ENCODE assay signal across 16 cellular contexts in genomic region chr1:222829868-222830267, GRCh38. TPM values are rescaled to one million over a fixed set of nuclear protein-coding genes. Genes with fewer than 3 reads are reported as not detected.
DNase-seq lines count a peak whose midpoint lies in the region; ATAC-seq, FAIRE-seq and TF ChIP-seq lines count a peak whose summit lies in the region.
"Had no signal": no experiment of that assay in that cellular context is flagged by ENCODE, and none has a peak within 500 bp of the region (broad histone marks: within the 10 kb centered on the region; RNA-seq: fewer than 3 reads in every experiment).

No MANE protein-coding gene starts in this region.

- peak in 3 of 4 donors; percentile 64 to 78 (median 72) for ATAC-seq in pancreas
- ATAC-seq: stimulated activated naive B cell treated with anti-CD40 and anti-IgM and Interleukin-4, amounts not matched to agents 10 μg/mL and 1 μg/mL and 100 μg/mL, for 72 hours had no signal

- H3K4me3 ChIP-seq in SK-N-MC (no peak overlapping the region), fibroblast of the aortic adventitia (ENCODE audit: low read depth, low read length) (no peak overlapping the region), pancreas (no peak overlapping the region)
- H3K4me3 ChIP-seq: prostate gland had no signal

- no peak overlapping the region for H3K9ac ChIP-seq in SK-N-MC (ENCODE audit: insufficient read length)

- TF ChIP-seq CTCF in fibroblast of the aortic adventitia (IDR thresholded peaks at IDR 0.05; ENCODE audit: insufficient read depth, low read length) (no peak), pancreas (IDR thresholded peaks at IDR 0.05) (no peak)

- H3K27me3 ChIP-seq in pancreas: no peaks in the 10 kb centered on the region

- H3K4me1 ChIP-seq in pancreas: peaks cover 0 to 17% (median 6%) of the 10 kb centered on the region in 3 donors
- H3K4me1 ChIP-seq: prostate gland had no signal

- DNase-seq in COLO829 (ENCODE audit: low spot score) (peak; percentile 92), SK-N-MC (ENCODE audit: low read depth, low spot score) (no peak), fibroblast of the aortic adventitia (ENCODE audit: low read depth) (peak; percentile 88), pancreas (no peak), NCI-H2029 (lab: John Stamatoyannopoulos, UW) (no peak), NCI-H1417 (lab: John Stamatoyannopoulos, UW) (no peak), cerebellum (ENCODE audit: low spot score) (no peak)
- no peak for DNase-seq in stimulated activated CD4-positive, alpha-beta T cell treated with anti-CD3 and anti-CD28 coated beads, Interleukin-4, amount 100 ng/mL, for 24 hours
- DNase-seq: activated effector memory CD4-positive, alpha-beta T cell treated with Interleukin-2 at 50 U/mL for 16 hours; CD4-positive, CD25-positive, alpha-beta regulatory T cell; NCI-H446; stimulated activated CD4-positive, alpha-beta T cell treated with anti-CD3 and anti-CD28 coated beads, Interleukin-4, amount 100 ng/mL, for 4 hours; stimulated activated naive B cell treated with anti-CD40 and anti-IgM and Interleukin-4, amounts not matched to agents 10 μg/mL and 1 μg/mL and 100 μg/mL, for 72 hours; T-helper 2 cell had no signal

- intact Hi-C loops in pancreas (cut with DNase I): no loop called here

- H3K9me3 ChIP-seq in SK-N-MC (ENCODE audit: low read depth, low read length) (no peaks in the 10 kb centered on the region), pancreas (no peaks in the 10 kb centered on the region)
- H3K9me3 ChIP-seq: prostate gland had no signal

- FAIRE-seq in pancreas (lab: Jason Lieb, UNC): peak; percentile 56

- H3K27ac ChIP-seq in SK-N-MC (peak overlapping the region; percentile 50), pancreas (peak overlapping the region in 1 of 4 donors; percentile 32)
- H3K27ac ChIP-seq: epithelial cell of prostate, prostate gland had no signal

- no peaks in the 10 kb centered on the region for H3K36me3 ChIP-seq in SK-N-MC (ENCODE audit: insufficient read depth, low read length)
- no peaks in the 10 kb centered on the region for H3K36me3 ChIP-seq in pancreas
- H3K36me3 ChIP-seq: prostate gland had no signal

RNA-seq across cellular contexts. Expression of gene DISP1, which starts 15.0 kb away (rescaled TPM):
- total RNA-seq in fibroblast of the aortic adventitia (ENCODE audit: low replicate concordance): 6.4 and 8.4 TPM in 2 replicates
- 1 to 10 TPM; 1.9 to 6.2 (median 3.3) TPM for total RNA-seq in pancreas
- polyA plus RNA-seq in pancreas: 1 to 10 TPM; 2.0 to 3.3 TPM
- total RNA-seq in cerebellum: 11.2 TPM

Comparison
In these comparisons a context has a peak if more than half of its experiments do, and no peak if none do; other contexts are left out.
1. DNase-seq: peak in COLO829 (single experiment) and fibroblast of the aortic adventitia (single experiment); none in SK-N-MC (single experiment), pancreas (0 of 6), stimulated activated CD4-positive, alpha-beta T cell treated with anti-CD3 and anti-CD28 coated beads, Interleukin-4, amount 100 ng/mL, for 24 hours (single experiment), NCI-H2029 (single experiment), NCI-H1417 (0 of 3) and cerebellum (single experiment).